8 cellular contexts compared by ENCODE assay signal in genomic region chr9:133030317-133031129, GRCh38. TPM values are rescaled to one million over a fixed set of nuclear protein-coding genes. Genes with fewer than 3 reads are reported as not detected.
DNase-seq lines count a peak whose midpoint lies in the region; ATAC-seq and TF ChIP-seq lines count a peak whose summit lies in the region.

A gene with protein sequence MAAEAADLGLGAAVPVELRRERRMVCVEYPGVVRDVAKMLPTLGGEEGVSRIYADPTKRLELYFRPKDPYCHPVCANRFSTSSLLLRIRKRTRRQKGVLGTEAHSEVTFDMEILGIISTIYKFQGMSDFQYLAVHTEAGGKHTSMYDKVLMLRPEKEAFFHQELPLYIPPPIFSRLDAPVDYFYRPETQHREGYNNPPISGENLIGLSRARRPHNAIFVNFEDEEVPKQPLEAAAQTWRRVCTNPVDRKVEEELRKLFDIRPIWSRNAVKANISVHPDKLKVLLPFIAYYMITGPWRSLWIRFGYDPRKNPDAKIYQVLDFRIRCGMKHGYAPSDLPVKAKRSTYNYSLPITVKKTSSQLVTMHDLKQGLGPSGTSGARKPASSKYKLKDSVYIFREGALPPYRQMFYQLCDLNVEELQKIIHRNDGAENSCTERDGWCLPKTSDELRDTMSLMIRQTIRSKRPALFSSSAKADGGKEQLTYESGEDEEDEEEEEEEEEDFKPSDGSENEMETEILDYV (plus strand): TSS chr9:133030997. CDS start chr9:133031012, 15 bp downstream.

- peak within 1 kb of the TSS; percentile 94 for H3K4me2 ChIP-seq in hepatocyte

- DNase-seq in NCI-H2081 (lab: John Stamatoyannopoulos, UW) (peak; percentile 98 to 99), T1000 (lab: John Stamatoyannopoulos, UW) (peak; percentile 90), astrocyte of the hippocampus (ENCODE audit: low read depth, low spot score) (peak; percentile 98), hepatocyte (ENCODE audit: low spot score) (peak; percentile 98), renal cortical epithelial cell (ENCODE audit: low read depth) (peak; percentile 99), cortex of kidney (lab: John Stamatoyannopoulos, UW) (no peak)

- H3K27ac ChIP-seq in hepatocyte = peak within 1 kb of the TSS; percentile 87

- no peaks in the 10 kb centered on the region for H3K9me3 ChIP-seq in hepatocyte (ENCODE audit: low read depth)

- no peaks in the 10 kb centered on the region for H3K27me3 ChIP-seq in hepatocyte

- H4K20me1 ChIP-seq in hepatocyte (ENCODE audit: insufficient read depth, poor library complexity, severe bottlenecking) = peaks cover 4% of the 10 kb centered on the region

- H3K36me3 ChIP-seq in hepatocyte (replicated peaks; ENCODE audit: insufficient read depth, low read depth) = no peaks in the 10 kb centered on the region

- H3K4me3 ChIP-seq in hepatocyte = peak within 1 kb of the TSS; percentile 89

- peaks cover 19% of the 10 kb centered on the region for H3K4me1 ChIP-seq in hepatocyte (ENCODE audit: insufficient read depth)

- ATAC-seq in GM18508 (IDR thresholded peaks at IDR 0.05; ENCODE audit: insufficient read depth, unreplicated experiment) (peak; percentile 87), HG03025 (IDR thresholded peaks at IDR 0.05; ENCODE audit: low FRiP score, unreplicated experiment) (peak; percentile 92)

- peak within 1 kb of the TSS; percentile 52 for H2AFZ ChIP-seq in hepatocyte

- no peak for TF ChIP-seq CTCF in hepatocyte (IDR thresholded peaks at IDR 0.05; ENCODE audit: poor library complexity)

- no peaks in the 10 kb centered on the region for H3K9me2 ChIP-seq in hepatocyte (replicated peaks; ENCODE audit: insufficient read depth)

- WGBS in hepatocyte (ENCODE audit: low lambda C conversion rate, missing lambda C conversion rate) = under 1% methylated on average over 59 of the region's 63 CpGs

- peaks cover 52% of the 10 kb centered on the region for H3K79me2 ChIP-seq in hepatocyte

RNA-seq across cellular contexts. Expression of the gene that starts here (rescaled TPM):
- total RNA-seq in hepatocyte = 45.0 and 52.5 TPM in 2 replicates
- polyA plus RNA-seq in hepatocyte = 66.0 and 87.3 TPM in 2 replicates
- 28.5 and 50.0 TPM in 2 replicates for total RNA-seq in renal cortical epithelial cell
